In the genomic region with DNA sequence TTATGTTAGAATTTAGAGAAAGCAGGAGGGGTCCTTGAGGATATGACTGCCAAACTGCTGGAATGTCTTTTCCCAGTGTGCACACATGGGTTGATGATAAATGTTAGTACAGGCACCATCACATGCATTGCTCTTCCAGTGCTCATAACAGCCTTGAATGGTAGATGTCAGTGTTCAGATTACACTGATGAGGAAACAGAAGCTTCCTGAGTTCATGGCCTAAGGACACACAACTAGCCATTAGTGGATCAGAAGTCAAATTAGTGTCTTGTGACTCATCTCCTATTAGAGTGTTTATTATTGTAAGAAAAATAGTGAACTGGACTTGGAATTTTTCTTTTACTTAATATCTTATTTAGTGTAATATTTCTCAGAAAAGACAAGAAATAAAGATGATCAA, we compare ENCODE assay signal across 13 cellular contexts.
DNase-seq lines count a peak whose midpoint lies in the region; ATAC-seq and TF ChIP-seq lines count a peak whose summit lies in the region.
"Had no signal": no experiment of that assay in that cellular context is flagged by ENCODE, and none has a peak within 500 bp of the region (broad histone marks: within the 10 kb centered on the region; RNA-seq: fewer than 3 reads in every experiment).

No MANE protein-coding gene starts in this region.

- DNase-seq in AG09319 (ENCODE audit: extremely low read depth, low read depth) = peak; percentile 10
- peak; percentile 57 for DNase-seq in NCI-H226
- peak; percentile 57 to 69 for DNase-seq in cardiac fibroblast (ENCODE audit: low read depth in 2 of 2)
- no peak for DNase-seq in left lobe of liver (ENCODE audit: low spot score)
- DNase-seq in type B pancreatic cell (ENCODE audit: extremely low spot score, unreplicated experiment) = no peak
- no peak for DNase-seq in mucosa of gallbladder (ENCODE audit: low spot score)
- DNase-seq in HuH-7 (ENCODE audit: low spot score) = no peak
- no peak for DNase-seq in hepatic stellate cell (ENCODE audit: low spot score)
- DNase-seq: amygdala; MV-4-11; stimulated activated CD4-positive, alpha-beta T cell treated with anti-CD3 and anti-CD28 coated beads, Interleukin-12 subunit alpha, Interleukin-12 subunit beta, amount 100 ng/mL, for 4 hours; T-helper 2 cell had no signal

- H3K4me1 Mint-ChIP-seq in type B pancreatic cell (ENCODE audit: unreplicated experiment) = peaks cover 12% of the 10 kb centered on the region
- H3K4me1 Mint-ChIP-seq: B cell had no signal

- H3K27me3 Mint-ChIP-seq in type B pancreatic cell = no peaks in the 10 kb centered on the region
- H3K27me3 Mint-ChIP-seq: B cell had no signal

- H3K4me3 ChIP-seq in cardiac fibroblast (replicated peaks in 1 of 2; ENCODE audit: low read depth in 2 of 2, low read length in 2 of 2) = no peak overlapping the region

- no peaks in the 10 kb centered on the region for H3K9me3 Mint-ChIP-seq in type B pancreatic cell

- peak; percentile 48 for ATAC-seq in left lobe of liver

- no peaks in the 10 kb centered on the region for H3K36me3 Mint-ChIP-seq in type B pancreatic cell

- no peak overlapping the region for H3K4me3 Mint-ChIP-seq in type B pancreatic cell
- H3K4me3 Mint-ChIP-seq: B cell had no signal

- H3K27ac Mint-ChIP-seq in type B pancreatic cell = no peak overlapping the region
- H3K27ac Mint-ChIP-seq: B cell had no signal

- TF ChIP-seq CTCF in AG09319 (IDR thresholded peaks at IDR 0.05; ENCODE audit: low read depth, low read length) = no peak
- TF ChIP-seq CTCF in cardiac fibroblast (IDR thresholded peaks at IDR 0.05; ENCODE audit: low read depth, low read length) = no peak
- TF ChIP-seq CTCF in type B pancreatic cell (conservative IDR thresholded peaks at IDR 0.05) = no peak

Comparison
In these comparisons a context has a peak if more than half of its experiments do, and no peak if none do; other contexts are left out.
1. DNase-seq: peak in AG09319 (single experiment), NCI-H226 (single experiment) and cardiac fibroblast (2 of 2); none in left lobe of liver (single experiment), type B pancreatic cell (single experiment), mucosa of gallbladder (single experiment), HuH-7 (single experiment) and hepatic stellate cell (single experiment).